Comparison of ENCODE assay signal across 1 cellular context in the genomic region with DNA sequence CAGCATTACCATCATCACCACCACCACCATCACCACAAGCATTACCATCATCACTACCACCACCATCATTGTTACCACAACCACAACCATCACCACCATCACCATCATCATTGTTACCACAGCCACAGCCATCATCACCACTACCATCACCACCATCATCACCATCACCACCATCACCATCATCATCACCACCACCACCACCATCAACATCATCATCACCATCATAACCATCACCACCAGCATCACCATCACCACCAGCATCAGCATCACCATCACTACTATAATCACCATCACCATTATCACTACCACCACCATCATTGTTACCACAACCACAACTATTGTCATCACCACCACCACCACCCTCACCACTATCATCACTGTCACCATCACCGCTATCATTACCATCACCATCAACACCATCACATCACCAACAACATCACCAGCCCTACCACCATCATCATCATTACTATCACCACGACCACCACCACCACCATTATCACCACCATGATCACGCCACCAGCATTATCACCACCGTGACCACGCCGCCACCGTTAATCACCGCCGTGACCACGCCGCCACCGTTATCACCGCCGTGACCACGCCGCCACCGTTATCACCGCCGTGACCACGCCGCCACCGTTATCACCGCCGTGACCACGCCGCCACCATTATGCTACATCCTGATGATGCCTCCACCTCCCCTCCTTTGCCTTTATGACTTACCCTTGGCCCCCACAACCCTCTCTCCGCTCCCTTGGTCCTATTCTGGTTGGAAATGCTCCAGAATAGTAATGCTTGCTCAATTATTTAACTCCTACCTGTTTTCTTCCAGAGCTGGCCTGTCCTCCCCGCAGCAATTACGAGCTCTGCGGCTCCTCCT.
TF ChIP-seq lines count a peak whose summit lies in the region.

No MANE protein-coding gene starts in this region.

TF ChIP-seq in H1, 55 proteins besides CTCF, POLR2A, EP300 and RAD21:
- no peak for TF ChIP-seq JUN (IDR thresholded peaks at IDR 0.05; ENCODE audit: low read depth, low read length)
- TF ChIP-seq CREB1 (IDR thresholded peaks at IDR 0.05) = no peak
- no peak for TF ChIP-seq KDM5A (IDR thresholded peaks at IDR 0.05; ENCODE audit: low read length)
- no peak for TF ChIP-seq CTBP2 (IDR thresholded peaks at IDR 0.05; ENCODE audit: borderline replicate concordance, insufficient read depth, insufficient read length, low read length)
- no peak for TF ChIP-seq SRF (IDR thresholded peaks at IDR 0.05; ENCODE audit: low read depth, low read length)
- TF ChIP-seq RXRA (IDR thresholded peaks at IDR 0.05; ENCODE audit: insufficient read depth, low read depth, low read length) = no peak
- TF ChIP-seq, protein P1, sequence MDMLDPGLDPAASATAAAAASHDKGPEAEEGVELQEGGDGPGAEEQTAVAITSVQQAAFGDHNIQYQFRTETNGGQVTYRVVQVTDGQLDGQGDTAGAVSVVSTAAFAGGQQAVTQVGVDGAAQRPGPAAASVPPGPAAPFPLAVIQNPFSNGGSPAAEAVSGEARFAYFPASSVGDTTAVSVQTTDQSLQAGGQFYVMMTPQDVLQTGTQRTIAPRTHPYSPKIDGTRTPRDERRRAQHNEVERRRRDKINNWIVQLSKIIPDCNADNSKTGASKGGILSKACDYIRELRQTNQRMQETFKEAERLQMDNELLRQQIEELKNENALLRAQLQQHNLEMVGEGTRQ (IDR thresholded peaks at IDR 0.05; ENCODE audit: low read length) = no peak
- TF ChIP-seq BRCA1 (IDR thresholded peaks at IDR 0.05; ENCODE audit: low read depth, low read length) = no peak
- no peak for TF ChIP-seq SIRT6 (IDR thresholded peaks at IDR 0.05; ENCODE audit: low read length)
- TF ChIP-seq GTF2F1 (IDR thresholded peaks at IDR 0.05; ENCODE audit: borderline replicate concordance, low read depth, low read length) = no peak
- TF ChIP-seq KDM1A (IDR thresholded peaks at IDR 0.05; ENCODE audit: borderline replicate concordance, low read length) = no peak
